ENCODE assay signal across 2 cellular contexts in the genomic region with DNA sequence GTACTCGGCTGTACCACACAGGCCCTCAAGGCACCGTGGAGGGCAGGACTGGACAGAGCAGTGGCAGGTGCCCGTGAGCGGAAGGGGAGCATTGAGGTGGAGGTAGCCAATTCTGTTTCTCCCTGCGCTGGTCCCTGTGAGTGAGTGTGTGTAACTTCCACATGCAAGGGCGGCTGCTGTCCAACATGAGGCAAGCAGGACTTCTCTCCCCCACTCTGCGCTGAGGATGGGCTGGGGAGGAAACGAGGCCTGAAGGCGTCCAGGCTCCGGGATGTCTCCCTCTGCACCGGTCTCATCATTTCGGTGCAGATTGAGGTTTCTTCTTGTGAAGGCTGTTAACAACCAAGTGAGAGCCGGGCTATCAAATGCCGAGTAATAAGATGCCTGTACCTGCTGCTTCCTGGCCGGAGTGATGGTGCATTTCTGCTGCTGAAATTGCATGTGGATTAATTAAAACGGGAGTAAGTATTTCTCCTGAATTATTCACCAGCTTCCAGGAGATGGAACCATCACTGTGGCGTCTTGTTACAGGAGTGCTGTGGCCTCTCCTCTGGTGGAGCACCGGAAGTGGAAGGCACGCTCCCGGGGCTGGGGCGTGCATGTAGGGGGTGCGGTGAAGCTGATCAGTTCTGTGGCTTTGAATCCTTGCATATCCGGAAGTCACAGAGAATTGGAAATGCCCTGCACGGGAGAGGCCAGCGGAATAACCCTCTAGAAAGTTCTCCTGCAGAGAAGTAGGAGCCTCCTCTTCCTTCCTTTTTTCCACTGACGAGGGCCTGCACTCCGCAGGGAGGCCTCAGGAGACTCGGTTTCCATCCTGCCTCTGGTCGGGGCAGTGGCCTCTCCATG.
TF ChIP-seq lines count a peak whose summit lies in the region.

No MANE protein-coding gene starts in this region.

TF ChIP-seq in SK-N-SH, 30 proteins besides CTCF, POLR2A, EP300 and RAD21:
- TF ChIP-seq REST (IDR thresholded peaks at IDR 0.05; ENCODE audit: low read depth, low read length): peak; percentile 79
- no peak for TF ChIP-seq FOSL2 (IDR thresholded peaks at IDR 0.05; ENCODE audit: borderline replicate concordance, low read depth)
- no peak for TF ChIP-seq FOXJ3 (CRISPR knock-in tag; IDR thresholded peaks at IDR 0.05)
- TF ChIP-seq IRF3 (IDR thresholded peaks at IDR 0.05; ENCODE audit: low read depth, low read length): no peak
TF ChIP-seq in SK-N-SH: peak in this region for 1.

TF ChIP-seq in H1, 55 proteins besides CTCF, POLR2A, EP300 and RAD21:
- TF ChIP-seq SP4 (IDR thresholded peaks at IDR 0.05; ENCODE audit: low read length) (no peak), CHD2 (IDR thresholded peaks at IDR 0.05; ENCODE audit: low read length) (no peak), CBX5 (IDR thresholded peaks at IDR 0.05; ENCODE audit: low read depth, low read length) (no peak), POU5F1 (IDR thresholded peaks at IDR 0.05; ENCODE audit: low read depth, low read length) (no peak), RNF2 (IDR thresholded peaks at IDR 0.05; ENCODE audit: borderline replicate concordance, low read depth, low read length, missing control alignments, poor library complexity, severe bottlenecking) (no peak), MAFK (IDR thresholded peaks at IDR 0.05; ENCODE audit: low read depth, low read length) (no peak), KDM5A (IDR thresholded peaks at IDR 0.05; ENCODE audit: low read length) (no peak), GABPA (IDR thresholded peaks at IDR 0.05; ENCODE audit: borderline replicate concordance, insufficient read depth, low read length) (no peak)
TF ChIP-seq in H1: peak in this region for 0.
